9 cellular contexts compared by ENCODE assay signal in genomic region chr17:49616086-49616485, GRCh38. TPM values are rescaled to one million over a fixed set of nuclear protein-coding genes. Genes with fewer than 3 reads are reported as not detected.
DNase-seq lines count a peak whose midpoint lies in the region; ATAC-seq and TF ChIP-seq lines count a peak whose summit lies in the region.
"Had no signal": no experiment of that assay in that cellular context is flagged by ENCODE, and none has a peak within 500 bp of the region (broad histone marks: within the 10 kb centered on the region; RNA-seq: fewer than 3 reads in every experiment).

No MANE protein-coding gene starts in this region.

- TF ChIP-seq CTCF in GM13977 (IDR thresholded peaks at IDR 0.05; ENCODE audit: extremely low read depth, insufficient read depth, missing control alignments) = peak; percentile 3
- peak; percentile 54 for TF ChIP-seq CTCF in SK-N-SH (IDR thresholded peaks at IDR 0.05)
- peak; percentile 9 for TF ChIP-seq CTCF in foreskin fibroblast (IDR thresholded peaks at IDR 0.05; ENCODE audit: low read depth, low read length)

- H3K36me3 ChIP-seq in SK-N-SH (replicated peaks in 1 of 2; ENCODE audit: control insufficient read depth in 1 of 2, insufficient read depth in 2 of 2, low read length in 1 of 2) (peaks cover 70 to 71% of the 10 kb centered on the region in 2 experiments), stomach smooth muscle (ENCODE audit: control insufficient read depth in 2 of 2, insufficient read depth in 2 of 2, low read length in 2 of 2) (peaks cover 26 to 28% of the 10 kb centered on the region in 2 donors)

- H3K79me2 ChIP-seq in SK-N-SH (ENCODE audit: insufficient read depth) = 0 out of 2 replicates have a peak, but pooled peaks cover 4% of the 10 kb centered on the region

- in situ Hi-C loops in GM13977 (cut with MboI; ENCODE audit: low pct_unique_long_range_greater_than_20kb, low sequenced_read_pairs, unreplicated experiment) = no loop called here

- H3F3A ChIP-seq in SK-N-SH (replicated peaks; ENCODE audit: insufficient read depth) = peaks cover 9% of the 10 kb centered on the region

- H3K4me1 ChIP-seq in SK-N-SH (ENCODE audit: control insufficient read depth in 1 of 2, insufficient read depth in 2 of 2, low read depth in 1 of 2, low read length in 1 of 2) (no peaks in the 10 kb centered on the region), stomach smooth muscle (ENCODE audit: control insufficient read depth, insufficient read depth, low read length) (peaks cover 27% of the 10 kb centered on the region)

- H3K9me2 ChIP-seq in SK-N-SH = no peaks in the 10 kb centered on the region

- no peak overlapping the region for H3K4me3 ChIP-seq in SK-N-SH (ENCODE audit: low read depth in 2 of 2, low read length in 1 of 2)
- H3K4me3 ChIP-seq in foreskin fibroblast (ENCODE audit: low read depth in 1 of 2, low read length in 2 of 2) = no peak overlapping the region
- no peak overlapping the region for H3K4me3 ChIP-seq in stomach smooth muscle (ENCODE audit: low read length in 2 of 2)
- H3K4me3 ChIP-seq: body of pancreas had no signal

- H2AFZ ChIP-seq in SK-N-SH (ENCODE audit: low read depth) = no peak overlapping the region

- H3K27me3 ChIP-seq in SK-N-SH (ENCODE audit: insufficient read depth) (no peaks in the 10 kb centered on the region), stomach smooth muscle (ENCODE audit: control insufficient read depth in 1 of 2, insufficient read depth in 2 of 2, low read length in 2 of 2) (no peaks in the 10 kb centered on the region)
- H3K27me3 ChIP-seq: body of pancreas had no signal

- no peaks in the 10 kb centered on the region for H4K20me1 ChIP-seq in SK-N-SH (ENCODE audit: insufficient read depth)

- POLR2A ChIA-PET in SK-N-SH (lab: Yijun Ruan, JAX) = no interaction called here

- CTCF ChIA-PET in SK-N-SH (lab: Yijun Ruan, JAX) = interaction anchor here (0.9 to 3.3 kb wide), 7 partner anchors 13 to 79 kb away, joined by 3 to 15 read pairs (median 3); no protein-coding TSS in a partner anchor

- 92% methylated on average over 3 of the region's 3 CpGs for WGBS in SK-N-SH (ENCODE audit: low lambda C conversion rate)

- H3K9ac ChIP-seq in SK-N-SH (no peak overlapping the region), stomach smooth muscle (ENCODE audit: low read length in 2 of 2) (no peak overlapping the region)

- TF ChIP-seq RAD21 in SK-N-SH (IDR thresholded peaks at IDR 0.05; ENCODE audit: low read length) = no peak

- DNase-seq in GM13977 (ENCODE audit: low spot score) = peak; percentile 31
- no peak for DNase-seq in SK-N-SH
- DNase-seq in foreskin fibroblast = peak in 1 of 2 donors; percentile 39
- no peak for DNase-seq in erythroblast (lab: John Stamatoyannopoulos, UW)
- DNase-seq: SHP77 had no signal

- no peak overlapping the region for H3K27ac ChIP-seq in SK-N-SH (ENCODE audit: low read depth in 2 of 2, low read length in 1 of 2)
- peak overlapping the region; percentile 56 for H3K27ac ChIP-seq in stomach smooth muscle (ENCODE audit: low read length)

- ATAC-seq in HG03521 (IDR thresholded peaks at IDR 0.05; ENCODE audit: unreplicated experiment) (no peak), HG02885 (IDR thresholded peaks at IDR 0.05; ENCODE audit: poor library complexity, unreplicated experiment) (no peak)

- H3K9me3 ChIP-seq in SK-N-SH (no peaks in the 10 kb centered on the region), stomach smooth muscle (ENCODE audit: control insufficient read depth in 2 of 2, low read length in 2 of 2) (no peaks in the 10 kb centered on the region)
- H3K9me3 ChIP-seq: body of pancreas had no signal

- no peak for TF ChIP-seq POLR2A in erythroblast (IDR thresholded peaks at IDR 0.05; ENCODE audit: low read length)

- no peak for TF ChIP-seq EP300 in SK-N-SH (IDR thresholded peaks at IDR 0.05; ENCODE audit: borderline replicate concordance in 1 of 2, low read depth in 1 of 2, low read length in 1 of 2)

- H3K4me2 ChIP-seq in SK-N-SH = no peak overlapping the region

TF ChIP-seq in SK-N-SH, 30 proteins besides CTCF, POLR2A, EP300 and RAD21:
- TF ChIP-seq TCF12 (IDR thresholded peaks at IDR 0.05) (no peak), IRF3 (IDR thresholded peaks at IDR 0.05; ENCODE audit: low read depth, low read length) (no peak), RCOR1 (IDR thresholded peaks at IDR 0.05; ENCODE audit: low read length) (no peak), EZH2phosphoT487 (IDR thresholded peaks at IDR 0.05; ENCODE audit: borderline replicate concordance, low read depth) (no peak), NRF1 (IDR thresholded peaks at IDR 0.05; ENCODE audit: low read depth, low read length) (no peak), FOXJ3 (CRISPR knock-in tag; IDR thresholded peaks at IDR 0.05) (no peak), SMC3 (IDR thresholded peaks at IDR 0.05; ENCODE audit: low read depth, low read length) (no peak), JUND (IDR thresholded peaks at IDR 0.05) (no peak), USF2 (IDR thresholded peaks at IDR 0.05; ENCODE audit: borderline replicate concordance, low read depth, low read length) (no peak), TAF1 (IDR thresholded peaks at IDR 0.05; ENCODE audit: borderline replicate concordance, low read depth, low read length) (no peak)

RNA-seq across cellular contexts. Expression of gene NXPH3, which starts 40.4 kb away (rescaled TPM):
- 0.30 and 0.31 TPM in 2 replicates for polyA plus RNA-seq in SK-N-SH (2012; rRNA removed)
- polyA plus RNA-seq in SK-N-SH (2012; cell fraction: cytosol; rRNA removed) = 0.14 and 0.16 TPM in 2 replicates
- polyA plus RNA-seq in SK-N-SH (2012; cell fraction: nucleus; rRNA removed) = 0.25 and 0.34 TPM in 2 replicates

Comparison
In these comparisons a context has a peak if more than half of its experiments do, and no peak if none do; other contexts are left out.
1. CTCF ChIP-seq: peak in every context shown above with its lines; median percentile 54 in SK-N-SH; 9 in foreskin fibroblast; 3 in GM13977.